ENCODE assay signal across 9 cellular contexts in the genomic region with DNA sequence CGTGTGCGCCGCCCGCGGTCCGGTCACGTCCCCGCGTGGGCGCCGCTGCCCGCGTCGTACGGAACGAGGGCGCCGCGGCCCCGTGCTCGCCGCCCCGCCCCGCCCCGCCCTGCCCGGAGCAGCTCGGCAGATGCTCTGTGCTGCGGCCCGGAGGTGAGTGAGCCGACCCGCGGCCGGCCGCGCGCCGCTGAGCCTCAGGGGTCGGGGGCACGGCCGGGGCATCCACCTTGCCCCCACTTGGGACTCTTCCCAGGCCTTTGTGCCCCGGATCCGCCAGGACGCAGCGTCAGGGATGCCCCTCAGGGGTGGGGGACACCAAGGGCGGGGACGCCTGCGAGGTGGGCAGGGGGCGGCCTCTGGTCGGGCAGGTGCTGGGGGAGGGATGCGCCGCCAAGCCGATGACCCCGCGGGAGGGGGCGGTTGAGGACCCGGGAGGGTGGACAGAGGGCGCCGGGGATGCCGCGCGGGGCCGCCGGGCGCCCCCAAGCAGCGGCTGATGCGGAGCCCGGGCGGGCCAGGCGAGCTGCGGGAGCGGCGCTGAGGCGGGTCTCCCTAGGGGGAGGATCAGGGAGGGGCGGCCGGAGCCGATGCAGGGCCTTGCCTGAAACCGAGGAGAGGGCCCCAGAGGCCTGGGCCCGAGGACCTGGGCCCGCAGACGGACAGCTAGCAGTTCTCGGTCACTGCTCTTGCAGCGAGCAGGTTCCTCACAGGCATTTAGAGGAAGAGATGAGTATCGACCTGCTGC. TPM values are rescaled to one million over a fixed set of nuclear protein-coding genes. Genes with fewer than 3 reads are reported as not detected.
DNase-seq lines count a peak whose midpoint lies in the region; ATAC-seq, FAIRE-seq and TF ChIP-seq lines count a peak whose summit lies in the region.
"Had no signal": no experiment of that assay in that cellular context is flagged by ENCODE, and none has a peak within 500 bp of the region (broad histone marks: within the 10 kb centered on the region; RNA-seq: fewer than 3 reads in every experiment).

A gene (plus strand): TSS at position 102 of the 745 bp plus-strand sequence. CDS start 25,177 bp downstream, outside the sequence.

- dilution Hi-C loops in endothelial cell of umbilical vein (cut with MboI; ENCODE audit: extremely low pct_ligation_motif_present, low sequenced_read_pairs), result no loop called here

- H4K20me1 ChIP-seq in endothelial cell of umbilical vein (replicated peaks; ENCODE audit: control insufficient read depth, extremely low read depth, insufficient read depth, low read length), result no peaks in the 10 kb centered on the region

- intact Hi-C loops in endothelial cell of umbilical vein (cut with micrococcal nuclease) (no loop called here), upper lobe of right lung (cut with DNase I) (no loop called here)

- CTCF ChIA-PET in endothelial cell of umbilical vein (lab: Charles Lee), result interaction anchor here (0.6 to 2.4 kb wide), 8 partner anchors 13 to 315 kb away, joined by 3 to 7 read pairs (median 5); no protein-coding TSS in a partner anchor

- no peak within 1 kb of the TSS for H3K9ac ChIP-seq in endothelial cell of umbilical vein (replicated peaks; ENCODE audit: extremely low read depth, insufficient read depth, low read length)
- no peak within 1 kb of the TSS for H3K9ac ChIP-seq in muscle layer of colon (ENCODE audit: low read length)

- H3K27me3 ChIP-seq in endothelial cell of umbilical vein (ENCODE audit: control insufficient read depth in 2 of 2, insufficient read depth in 2 of 2, low read length in 2 of 2) (peaks cover 0 to 3% of the 10 kb centered on the region in 2 experiments), muscle layer of colon (ENCODE audit: control insufficient read depth in 1 of 2, insufficient read depth in 2 of 2, low read length in 2 of 2) (no peaks in the 10 kb centered on the region), upper lobe of right lung (no peaks in the 10 kb centered on the region)

- POLR2A ChIA-PET in endothelial cell of umbilical vein (lab: Charles Lee), result no interaction called here

- H3K4me2 ChIP-seq in endothelial cell of umbilical vein (ENCODE audit: insufficient read depth, low read length), result peak within 1 kb of the TSS; percentile 96

- H3K36me3 ChIP-seq in endothelial cell of umbilical vein (ENCODE audit: control insufficient read depth in 2 of 2, extremely low read depth in 1 of 2, insufficient read depth in 2 of 2, low read length in 2 of 2) (no peaks in the 10 kb centered on the region), muscle layer of colon (ENCODE audit: insufficient read depth, low read length) (no peaks in the 10 kb centered on the region), upper lobe of right lung (no peaks in the 10 kb centered on the region)

- BruUV-seq in endothelial cell of umbilical vein (replicated peaks; lab: Mats Ljungman, UMichigan), result no TSS peak

- DNase-seq in NCI-H1694 treated with DMSO at 0.1 percent for 48 hours (lab: John Stamatoyannopoulos, UW) (peak; percentile 7), NCI-H1694 (lab: John Stamatoyannopoulos, UW) (no peak), endothelial cell of umbilical vein (ENCODE audit: low read depth, low spot score) (no peak), upper lobe of right lung (peak; percentile 64), RCC 7860 (ENCODE audit: low spot score) (no peak)
- peak; percentile 34 for DNase-seq in activated CD4-positive, CD25-positive, alpha-beta regulatory T cell treated with anti-CD3 and anti-CD28 coated beads, Interleukin-2, amount 50 U/mL, for 72 hours

- no peaks in the 10 kb centered on the region for H3K9me1 ChIP-seq in endothelial cell of umbilical vein (replicated peaks; ENCODE audit: control insufficient read depth, extremely low read depth, insufficient read depth, low read length)

- H3K9me3 ChIP-seq in endothelial cell of umbilical vein (replicated peaks; ENCODE audit: control insufficient read depth, insufficient read depth, low read length), result no peaks in the 10 kb centered on the region
- H3K9me3 ChIP-seq in muscle layer of colon (ENCODE audit: low read length), result no peaks in the 10 kb centered on the region
- no peaks in the 10 kb centered on the region for H3K9me3 ChIP-seq in upper lobe of right lung

- no peak within 1 kb of the TSS for H3K27ac ChIP-seq in endothelial cell of umbilical vein (ENCODE audit: insufficient read depth, low read depth, low read length)
- no peak within 1 kb of the TSS for H3K27ac ChIP-seq in muscle layer of colon (ENCODE audit: low read depth, low read length)
- H3K27ac ChIP-seq in upper lobe of right lung, result no peak within 1 kb of the TSS

- H3K79me2 ChIP-seq in endothelial cell of umbilical vein (ENCODE audit: control insufficient read depth, insufficient read depth, low read length), result no peaks in the 10 kb centered on the region

- FAIRE-seq in endothelial cell of umbilical vein (lab: Jason Lieb, UNC) (no peak), RCC 7860 (lab: Jason Lieb, UNC) (no peak)
- FAIRE-seq: G401.6 had no signal

- TF ChIP-seq CTCF in endothelial cell of umbilical vein (IDR thresholded peaks at IDR 0.05; ENCODE audit: extremely low read depth in 1 of 2, insufficient read depth in 1 of 2, low read depth in 1 of 2, low read length in 2 of 2), result no peak
- TF ChIP-seq CTCF in upper lobe of right lung (IDR thresholded peaks at IDR 0.05), result no peak

- H3K4me1 ChIP-seq in endothelial cell of umbilical vein (ENCODE audit: control insufficient read depth, extremely low read depth, insufficient read depth, low read length) (peaks cover 6% of the 10 kb centered on the region), muscle layer of colon (ENCODE audit: insufficient read depth, low read length) (peaks cover 10% of the 10 kb centered on the region), upper lobe of right lung (no peaks in the 10 kb centered on the region)

- peak within 1 kb of the TSS; percentile 99 for H2AFZ ChIP-seq in endothelial cell of umbilical vein (ENCODE audit: low read depth, low read length)

- no peak for TF ChIP-seq POLR2A in endothelial cell of umbilical vein (IDR thresholded peaks at IDR 0.05; ENCODE audit: low read depth, low read length)

- ATAC-seq in HG03064 (IDR thresholded peaks at IDR 0.05; ENCODE audit: low read depth, unreplicated experiment), result peak; percentile 17
- ATAC-seq in upper lobe of right lung, result peak; percentile 10

- H3K4me3 ChIP-seq in endothelial cell of umbilical vein (replicated peaks in 1 of 3; ENCODE audit: insufficient read depth in 1 of 3, low read depth in 1 of 3, low read length in 3 of 3) (peak within 1 kb of the TSS; percentile 42 to 76 (median 64)), muscle layer of colon (ENCODE audit: low read depth in 1 of 2, low read length in 2 of 2) (peak within 1 kb of the TSS; percentile 73 to 80), upper lobe of right lung (peak within 1 kb of the TSS; percentile 66)

TF ChIP-seq in endothelial cell of umbilical vein, 7 proteins besides CTCF, POLR2A, EP300 and RAD21:
- peak; percentile 49 for TF ChIP-seq EZH2 (IDR thresholded peaks at IDR 0.05; ENCODE audit: borderline replicate concordance, low read depth, low read length, severe bottlenecking)
- no peak for TF ChIP-seq FOS (IDR thresholded peaks at IDR 0.05; ENCODE audit: borderline replicate concordance, insufficient read depth, low read length)

RNA-seq across cellular contexts. Expression of the gene that starts here (rescaled TPM):
- total RNA-seq in endothelial cell of umbilical vein, result 0.86 and 1.8 TPM in 2 replicates
- polyA plus RNA-seq in endothelial cell of umbilical vein, result 0.44 and 0.45 TPM in 2 replicates
- polyA plus RNA-seq in endothelial cell of umbilical vein (2011; cell fraction: cytosol; rRNA removed), result 0.47 and 0.61 TPM in 2 replicates
- 0.86 and 1.3 TPM in 2 replicates for polyA plus RNA-seq in endothelial cell of umbilical vein (2011; cell fraction: nucleus; rRNA removed)
- polyA plus RNA-seq in endothelial cell of umbilical vein (2012), result 1.3 and 3.2 TPM in 2 replicates
- polyA minus RNA-seq in endothelial cell of umbilical vein, result 0.34 and 0.66 TPM in 2 replicates
- 7.6 TPM for polyA minus RNA-seq in endothelial cell of umbilical vein (2011; cell fraction: cytosol; rRNA and poly(A)+ RNA removed)
- 0.24 and 0.43 TPM in 2 replicates for polyA minus RNA-seq in endothelial cell of umbilical vein (2011; cell fraction: nucleus; rRNA and poly(A)+ RNA removed)
- total RNA-seq in upper lobe of right lung, result 3.0 TPM

Comparison
In these comparisons a context has a peak if more than half of its experiments do, and no peak if none do; other contexts are left out.
1. DNase-seq: peak in NCI-H1694 treated with DMSO at 0.1 percent for 48 hours (single experiment), activated CD4-positive, CD25-positive, alpha-beta regulatory T cell treated with anti-CD3 and anti-CD28 coated beads, Interleukin-2, amount 50 U/mL, for 72 hours (single experiment) and upper lobe of right lung (single experiment); none in NCI-H1694 (single experiment), endothelial cell of umbilical vein (single experiment) and RCC 7860 (single experiment).
2. Peak in every context shown above with its lines, with median percentiles within 50 percentile points of each other: H3K4me3 ChIP-seq.